ENCODE assay signal across 22 cellular contexts in the genomic region with DNA sequence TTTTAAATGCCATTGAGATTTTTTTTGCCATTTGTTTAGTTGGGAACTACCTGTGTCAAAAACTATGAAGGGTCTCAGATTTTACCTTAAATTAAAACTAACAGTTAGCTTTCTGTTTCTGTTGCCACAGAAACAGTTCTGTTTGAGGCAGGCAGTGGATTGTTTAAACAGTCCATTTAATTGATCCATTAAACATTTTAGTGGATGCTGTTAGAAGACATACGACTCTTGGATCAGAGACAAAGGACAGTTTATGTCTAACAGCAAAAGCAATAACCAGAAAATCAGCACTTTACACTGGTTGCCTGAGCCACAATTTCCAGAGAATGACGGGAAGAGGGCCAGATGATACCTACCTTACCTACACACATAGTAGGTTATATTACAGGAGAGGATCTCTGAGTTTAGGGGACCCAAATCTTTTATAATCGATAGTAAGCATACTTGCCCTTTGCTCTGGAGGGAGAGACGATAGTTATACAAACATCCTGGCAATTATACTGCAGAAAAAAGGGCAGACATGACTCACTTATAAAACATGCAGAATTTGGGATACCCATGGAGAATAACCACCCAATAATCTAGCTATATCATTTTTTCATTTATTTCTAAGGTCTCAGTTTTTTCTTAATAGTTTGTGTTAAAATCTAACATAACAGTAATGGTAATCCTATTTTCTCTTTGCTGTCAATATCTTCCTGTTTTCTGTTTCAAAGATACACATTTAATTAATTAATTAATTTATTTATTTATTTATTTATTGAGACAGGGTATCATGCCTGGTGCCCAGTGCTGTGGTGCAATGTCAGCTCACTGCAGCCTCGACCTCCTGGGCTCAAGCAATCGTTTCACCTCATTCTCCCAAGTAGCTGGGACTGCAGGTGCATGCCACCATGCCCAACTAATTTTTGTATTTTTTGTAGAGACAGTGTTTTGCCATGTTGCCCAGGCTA.
A peak's percentile ranks its signal among the peaks of the same experiment; 100 is the strongest.
DNase-seq lines count a peak whose midpoint lies in the region; ATAC-seq, FAIRE-seq and TF ChIP-seq lines count a peak whose summit lies in the region.
"Had no signal": no experiment of that assay in that cellular context is flagged by ENCODE, and none has a peak within 500 bp of the region (broad histone marks: within the 10 kb centered on the region; RNA-seq: fewer than 3 reads in every experiment).

No MANE protein-coding gene starts in this region.

- no peak for FAIRE-seq in endothelial cell of umbilical vein (lab: Jason Lieb, UNC)
- FAIRE-seq: pancreas had no signal

- ATAC-seq in memory B cell (ENCODE audit: low read depth) (no peak), heart right ventricle (no peak), GM19035 (IDR thresholded peaks at IDR 0.05; ENCODE audit: unreplicated experiment) (no peak)
- ATAC-seq in stimulated activated effector memory CD8-positive, alpha-beta T cell treated with anti-CD3 and anti-CD28 coated beads, Interleukin-12 subunit alpha, Interleukin-12 subunit beta, amount 100 ng/mL, for 72 hours = no peak
- ATAC-seq: naive thymus-derived CD4-positive, alpha-beta T cell; stimulated activated naive CD8-positive, alpha-beta T cell treated with anti-CD3 and anti-CD28 coated beads, Interleukin-15, amount 100 ng/mL, for 72 hours; upper lobe of right lung had no signal

- H3K79me2 ChIP-seq in endothelial cell of umbilical vein (ENCODE audit: control insufficient read depth, insufficient read depth, low read length) = no peaks in the 10 kb centered on the region

- peaks cover 25% of the 10 kb centered on the region for H3K36me3 Mint-ChIP-seq in memory B cell
- H3K36me3 Mint-ChIP-seq in stimulated activated effector memory CD8-positive, alpha-beta T cell treated with anti-CD3 and anti-CD28 coated beads, Interleukin-12 subunit alpha, Interleukin-12 subunit beta, amount 100 ng/mL, for 72 hours = peaks cover 29% of the 10 kb centered on the region

- H3K9me3 Mint-ChIP-seq in memory B cell = no peaks in the 10 kb centered on the region
- H3K9me3 Mint-ChIP-seq in stimulated activated effector memory CD8-positive, alpha-beta T cell treated with anti-CD3 and anti-CD28 coated beads, Interleukin-12 subunit alpha, Interleukin-12 subunit beta, amount 100 ng/mL, for 72 hours = no peaks in the 10 kb centered on the region
- H3K9me3 Mint-ChIP-seq: activated naive CD4-positive, alpha-beta T cell treated with anti-CD3 and anti-CD28 coated beads for 36 hours; naive thymus-derived CD4-positive, alpha-beta T cell; stimulated activated naive CD8-positive, alpha-beta T cell treated with anti-CD3 and anti-CD28 coated beads, Interleukin-15, amount 100 ng/mL, for 72 hours had no signal

- H3K4me1 Mint-ChIP-seq in memory B cell = peaks cover 12% of the 10 kb centered on the region
- no peaks in the 10 kb centered on the region for H3K4me1 Mint-ChIP-seq in stimulated activated effector memory CD8-positive, alpha-beta T cell treated with anti-CD3 and anti-CD28 coated beads, Interleukin-12 subunit alpha, Interleukin-12 subunit beta, amount 100 ng/mL, for 72 hours
- H3K4me1 Mint-ChIP-seq: stimulated activated naive CD8-positive, alpha-beta T cell treated with anti-CD3 and anti-CD28 coated beads, Interleukin-15, amount 100 ng/mL, for 72 hours had no signal

- H3K9ac ChIP-seq in endothelial cell of umbilical vein (replicated peaks; ENCODE audit: extremely low read depth, insufficient read depth, low read length) = no peak overlapping the region

- dilution Hi-C loops in endothelial cell of umbilical vein (cut with MboI; ENCODE audit: extremely low pct_ligation_motif_present, low sequenced_read_pairs) = no loop called here

- H4K20me1 ChIP-seq in endothelial cell of umbilical vein (replicated peaks; ENCODE audit: control insufficient read depth, extremely low read depth, insufficient read depth, low read length) = no peaks in the 10 kb centered on the region

- H3K27me3 ChIP-seq in endothelial cell of umbilical vein (ENCODE audit: control insufficient read depth in 2 of 2, insufficient read depth in 2 of 2, low read length in 2 of 2) = no peaks in the 10 kb centered on the region
- H3K27me3 ChIP-seq in heart right ventricle = no peaks in the 10 kb centered on the region
- H3K27me3 ChIP-seq: ascending aorta, pancreas, upper lobe of right lung had no signal

- no peak for TF ChIP-seq CTCF in endothelial cell of umbilical vein (IDR thresholded peaks at IDR 0.05; ENCODE audit: extremely low read depth in 1 of 2, insufficient read depth in 1 of 2, low read depth in 1 of 2, low read length in 2 of 2)
- TF ChIP-seq CTCF in heart right ventricle (IDR thresholded peaks at IDR 0.05) = no peak

- CTCF ChIA-PET in endothelial cell of umbilical vein (lab: Charles Lee) = interaction anchor here (1.1 kb wide), 1 partner anchor 20 kb away, joined by 3 read pairs; no protein-coding TSS in a partner anchor

- no peak overlapping the region for H3K4me3 Mint-ChIP-seq in memory B cell
- no peak overlapping the region for H3K4me3 Mint-ChIP-seq in stimulated activated effector memory CD8-positive, alpha-beta T cell treated with anti-CD3 and anti-CD28 coated beads, Interleukin-12 subunit alpha, Interleukin-12 subunit beta, amount 100 ng/mL, for 72 hours
- H3K4me3 Mint-ChIP-seq: activated naive CD4-positive, alpha-beta T cell treated with anti-CD3 and anti-CD28 coated beads for 36 hours; naive thymus-derived CD4-positive, alpha-beta T cell; stimulated activated naive CD8-positive, alpha-beta T cell treated with anti-CD3 and anti-CD28 coated beads, Interleukin-15, amount 100 ng/mL, for 72 hours had no signal

- H2AFZ ChIP-seq in endothelial cell of umbilical vein (ENCODE audit: low read depth, low read length) = no peak overlapping the region

- 92 to 93% methylated on average over 6 of the region's 6 CpGs for WGBS in heart right ventricle, 2 donors

- H3K4me3 ChIP-seq in endothelial cell of umbilical vein (replicated peaks in 1 of 3; ENCODE audit: insufficient read depth in 1 of 3, low read depth in 1 of 3, low read length in 3 of 3) = no peak overlapping the region
- H3K4me3 ChIP-seq in heart right ventricle = no peak overlapping the region
- H3K4me3 ChIP-seq: ascending aorta, lung, pancreas, upper lobe of right lung had no signal

- intact Hi-C loops in endothelial cell of umbilical vein (cut with micrococcal nuclease) (no loop called here), heart right ventricle (cut with DNase I) (no loop called here)

- peak overlapping the region; percentile 8 for H3K4me2 ChIP-seq in endothelial cell of umbilical vein (ENCODE audit: insufficient read depth, low read length)

- POLR2A ChIA-PET in endothelial cell of umbilical vein (lab: Charles Lee) = no interaction called here

- H3K27me3 Mint-ChIP-seq in memory B cell = no peaks in the 10 kb centered on the region
- H3K27me3 Mint-ChIP-seq: naive thymus-derived CD4-positive, alpha-beta T cell; stimulated activated naive CD8-positive, alpha-beta T cell treated with anti-CD3 and anti-CD28 coated beads, Interleukin-15, amount 100 ng/mL, for 72 hours had no signal

- TF ChIP-seq POLR2A in endothelial cell of umbilical vein (IDR thresholded peaks at IDR 0.05; ENCODE audit: low read depth, low read length) = no peak

- no TSS peak for BruUV-seq in endothelial cell of umbilical vein (replicated peaks; lab: Mats Ljungman, UMichigan)

- no peaks in the 10 kb centered on the region for H3K9me3 ChIP-seq in endothelial cell of umbilical vein (replicated peaks; ENCODE audit: control insufficient read depth, insufficient read depth, low read length)
- no peaks in the 10 kb centered on the region for H3K9me3 ChIP-seq in heart right ventricle
- H3K9me3 ChIP-seq: ascending aorta, pancreas, upper lobe of right lung had no signal

- H3K4me1 ChIP-seq in endothelial cell of umbilical vein (ENCODE audit: control insufficient read depth, extremely low read depth, insufficient read depth, low read length) = peaks cover 5% of the 10 kb centered on the region
- no peaks in the 10 kb centered on the region for H3K4me1 ChIP-seq in heart right ventricle
- H3K4me1 ChIP-seq: ascending aorta, pancreas, upper lobe of right lung had no signal

- peak overlapping the region; percentile 76 for H3K27ac Mint-ChIP-seq in memory B cell
- no peak overlapping the region for H3K27ac Mint-ChIP-seq in stimulated activated effector memory CD8-positive, alpha-beta T cell treated with anti-CD3 and anti-CD28 coated beads, Interleukin-12 subunit alpha, Interleukin-12 subunit beta, amount 100 ng/mL, for 72 hours
- H3K27ac Mint-ChIP-seq: activated naive CD4-positive, alpha-beta T cell treated with anti-CD3 and anti-CD28 coated beads for 36 hours; naive thymus-derived CD4-positive, alpha-beta T cell; stimulated activated naive CD8-positive, alpha-beta T cell treated with anti-CD3 and anti-CD28 coated beads, Interleukin-15, amount 100 ng/mL, for 72 hours had no signal

- no peaks in the 10 kb centered on the region for H3K9me1 ChIP-seq in endothelial cell of umbilical vein (replicated peaks; ENCODE audit: control insufficient read depth, extremely low read depth, insufficient read depth, low read length)

- DNase-seq in ELR (ENCODE audit: low read depth) (peak; percentile 27), NCI-H69 (lab: John Stamatoyannopoulos, UW) (peak; percentile 74), endothelial cell of umbilical vein (ENCODE audit: low read depth, low spot score) (no peak), memory B cell (ENCODE audit: low spot score in 2 of 2) (no peak), foreskin melanocyte (no peak), heart right ventricle (no peak)
- no peak for DNase-seq in stimulated activated effector memory CD8-positive, alpha-beta T cell treated with anti-CD3 and anti-CD28 coated beads, Interleukin-12 subunit alpha, Interleukin-12 subunit beta, amount 100 ng/mL, for 72 hours (ENCODE audit: low spot score in 2 of 2)
- DNase-seq: activated CD4-positive, alpha-beta T cell treated with anti-CD3 and anti-CD28 coated beads, Interleukin-2, amount 50 U/mL, for 1 hour; activated naive CD4-positive, alpha-beta T cell treated with anti-CD3 and anti-CD28 coated beads for 36 hours; cortex of kidney; naive thymus-derived CD4-positive, alpha-beta T cell; NCI-H1436; NCI-H446; pancreas; SHP77; stimulated activated CD4-positive, alpha-beta T cell treated with anti-CD3 and anti-CD28 coated beads, Interleukin-2, amount 100 ng/mL, for 24 hours; stimulated activated naive CD8-positive, alpha-beta T cell treated with anti-CD3 and anti-CD28 coated beads, Interleukin-15, amount 100 ng/mL, for 72 hours; T-helper 1 cell; upper lobe of right lung had no signal

- no peak overlapping the region for H3K27ac ChIP-seq in endothelial cell of umbilical vein (ENCODE audit: insufficient read depth, low read depth, low read length)
- no peak overlapping the region for H3K27ac ChIP-seq in heart right ventricle
- H3K27ac ChIP-seq: ascending aorta, pancreas, upper lobe of right lung had no signal

- no peaks in the 10 kb centered on the region for H3K36me3 ChIP-seq in endothelial cell of umbilical vein (ENCODE audit: control insufficient read depth in 2 of 2, extremely low read depth in 1 of 2, insufficient read depth in 2 of 2, low read length in 2 of 2)
- peaks cover 0 to 80% (median 7%) of the 10 kb centered on the region in 9 donors for H3K36me3 ChIP-seq in heart right ventricle

TF ChIP-seq in endothelial cell of umbilical vein, 7 proteins besides CTCF, POLR2A, EP300 and RAD21 (continues in another document):
- no peak for TF ChIP-seq FOS (IDR thresholded peaks at IDR 0.05; ENCODE audit: borderline replicate concordance, insufficient read depth, low read length)
- no peak for TF ChIP-seq POLR2AphosphoS5 (IDR thresholded peaks at IDR 0.05; ENCODE audit: insufficient read depth, low read depth, low read length)

Comparison
In these comparisons a context has a peak if more than half of its experiments do, and no peak if none do; other contexts are left out.
1. DNase-seq: peak in ELR (single experiment) and NCI-H69 (single experiment); none in endothelial cell of umbilical vein (single experiment), memory B cell (0 of 2), stimulated activated effector memory CD8-positive, alpha-beta T cell treated with anti-CD3 and anti-CD28 coated beads, Interleukin-12 subunit alpha, Interleukin-12 subunit beta, amount 100 ng/mL, for 72 hours (0 of 2), foreskin melanocyte (single experiment) and heart right ventricle (0 of 2).